In the genomic region with DNA sequence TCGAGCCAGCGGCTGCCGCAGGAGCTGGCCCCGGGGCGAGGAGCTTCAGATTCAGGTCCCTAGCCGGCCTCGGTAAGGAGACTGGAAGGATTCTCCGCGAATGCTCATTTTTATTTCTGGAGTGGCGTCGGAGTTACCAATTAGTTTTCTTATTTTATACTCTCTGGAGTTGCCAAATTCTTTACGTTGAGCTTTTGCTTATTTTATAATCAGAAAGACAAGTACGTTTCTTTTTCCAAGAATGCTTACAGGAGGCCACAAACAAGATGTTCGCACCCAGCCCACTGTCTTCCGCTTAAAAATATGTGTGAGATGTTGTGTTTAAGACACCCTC, we compare ENCODE assay signal across 9 cellular contexts. TPM values are rescaled to one million over a fixed set of nuclear protein-coding genes. Genes with fewer than 3 reads are reported as not detected.
DNase-seq lines count a peak whose midpoint lies in the region; ATAC-seq and TF ChIP-seq lines count a peak whose summit lies in the region.
"Had no signal": no experiment of that assay in that cellular context is flagged by ENCODE, and none has a peak within 500 bp of the region (broad histone marks: within the 10 kb centered on the region; RNA-seq: fewer than 3 reads in every experiment).

No MANE protein-coding gene starts in this region.

- no peaks in the 10 kb centered on the region for H3K79me2 ChIP-seq in PC-9 (ENCODE audit: low read depth)

- intact Hi-C loops in PC-9 (cut with micrococcal nuclease; ENCODE audit: unreplicated experiment), result no loop called here
- intact Hi-C loops in dorsolateral prefrontal cortex (cut with DNase I), result no loop called here
- intact Hi-C loops in transverse colon (cut with DNase I; ENCODE audit: low total_unique reads), result no loop called here

- H3K27me3 ChIP-seq in PC-9 (ENCODE audit: insufficient read depth, low read depth), result peaks cover 4% of the 10 kb centered on the region; the same call in 1 of the 2 replicates
- peaks cover 0 to 19% (median 0%) of the 10 kb centered on the region in 45 donors for H3K27me3 ChIP-seq in dorsolateral prefrontal cortex
- H3K27me3 ChIP-seq in muscle layer of colon (ENCODE audit: control insufficient read depth in 1 of 2, insufficient read depth in 2 of 2, low read length in 2 of 2), result no peaks in the 10 kb centered on the region
- peaks cover 35% of the 10 kb centered on the region for H3K27me3 ChIP-seq in transverse colon

- TF ChIP-seq POLR2A in transverse colon (IDR thresholded peaks at IDR 0.05), result no peak

- 0 out of 2 replicates have a peak, but pooled peaks cover 5% of the 10 kb centered on the region for H3F3A ChIP-seq in PC-9 (ENCODE audit: insufficient read depth, low read depth)

- ATAC-seq in HG03432 (IDR thresholded peaks at IDR 0.05; ENCODE audit: unreplicated experiment), result no peak

- H3K9me2 ChIP-seq in PC-9 (ENCODE audit: insufficient read depth), result no peaks in the 10 kb centered on the region

- no peak for TF ChIP-seq EP300 in transverse colon (IDR thresholded peaks at IDR 0.05; ENCODE audit: low read depth)

- peak overlapping the region; percentile 89 for H2AFZ ChIP-seq in PC-9

- no TSS peak for BruUV-seq in PC-9 (replicated peaks; lab: Mats Ljungman, UMichigan)

- in situ Hi-C loops in transverse colon (cut with MboI; ENCODE audit: low pct_ligation_motif_present in 1 of 4, low pct_unique_long_range_greater_than_20kb in 1 of 4, low sequenced_read_pairs in 3 of 4), result no loop called here

- no peaks in the 10 kb centered on the region for H4K20me1 ChIP-seq in PC-9 (ENCODE audit: insufficient read depth)

- H3K4me1 ChIP-seq in PC-9 (replicated peaks; ENCODE audit: insufficient read depth), result 0 out of 2 replicates have a peak, but pooled peaks cover 4% of the 10 kb centered on the region
- H3K4me1 ChIP-seq in muscle layer of colon (ENCODE audit: insufficient read depth, low read length), result no peaks in the 10 kb centered on the region
- H3K4me1 ChIP-seq in transverse colon, result peaks cover 0 to 7% (median 4%) of the 10 kb centered on the region in 4 donors

- peak overlapping the region; percentile 84 for H3K4me3 ChIP-seq in PC-9
- H3K4me3 ChIP-seq in dorsolateral prefrontal cortex, result peak overlapping the region; percentile 39 to 71 (median 54)
- peak overlapping the region; percentile 38 to 67 for H3K4me3 ChIP-seq in muscle layer of colon (ENCODE audit: low read depth in 1 of 2, low read length in 2 of 2)
- H3K4me3 ChIP-seq in transverse colon, result peak overlapping the region; percentile 14 to 57 (median 36)

- POLR2A ChIA-PET in PC-9 (lab: Charles Lee; ENCODE audit: unreplicated experiment), result no interaction called here

- no peak for TF ChIP-seq CTCF in PC-9 (conservative IDR thresholded peaks at IDR 0.05)
- no peak for TF ChIP-seq CTCF in dorsolateral prefrontal cortex (IDR thresholded peaks at IDR 0.05 in 54 of 56, conservative IDR thresholded peaks at IDR 0.05 in 2 of 56; ENCODE audit: low read depth in 1 of 56, partially characterized antibody in 56 of 56)
- TF ChIP-seq CTCF in transverse colon (IDR thresholded peaks at IDR 0.05), result no peak

- H3K27ac ChIP-seq in PC-9, result no peak overlapping the region
- H3K27ac ChIP-seq in dorsolateral prefrontal cortex, result no peak overlapping the region
- H3K27ac ChIP-seq in muscle layer of colon (ENCODE audit: low read depth, low read length), result no peak overlapping the region
- no peak overlapping the region for H3K27ac ChIP-seq in transverse colon

- no peaks in the 10 kb centered on the region for H3K36me3 ChIP-seq in PC-9 (ENCODE audit: low read depth)
- H3K36me3 ChIP-seq in muscle layer of colon (ENCODE audit: insufficient read depth, low read length), result no peaks in the 10 kb centered on the region
- no peaks in the 10 kb centered on the region for H3K36me3 ChIP-seq in transverse colon

- no peak for DNase-seq in PC-9
- DNase-seq in dorsolateral prefrontal cortex, result no peak
- no peak for DNase-seq in transverse colon
- no peak for DNase-seq in NCI-H1694 (lab: John Stamatoyannopoulos, UW)
- no peak for DNase-seq in DMS53 treated with DMSO at 0.1 percent for 48 hours (lab: John Stamatoyannopoulos, UW; ENCODE audit: unreplicated experiment)
- DNase-seq: left colon; stimulated activated naive CD4-positive, alpha-beta T cell treated with Interleukin-2 at 50 U/mL for 16 hours had no signal

- CTCF ChIA-PET in PC-9 (lab: Charles Lee), result no interaction called here

- H3K9ac ChIP-seq in muscle layer of colon (ENCODE audit: low read length), result no peak overlapping the region

- H3K9me3 ChIP-seq in PC-9 (ENCODE audit: insufficient read depth, low read depth) (no peaks in the 10 kb centered on the region), muscle layer of colon (ENCODE audit: low read length) (no peaks in the 10 kb centered on the region), transverse colon (no peaks in the 10 kb centered on the region)

- H3K4me2 ChIP-seq in PC-9, result peak overlapping the region; percentile 87

- 52 to 60% methylated on average over 9 to 15 of the region's 15 CpGs for WGBS in transverse colon (ENCODE audit: low coverage in 1 of 2), 2 donors

RNA-seq across cellular contexts. Expression of gene GPR156, which starts 0.5 kb away (rescaled TPM):
- total RNA-seq in PC-9 (2021), result 2.8 and 3.0 TPM in 2 replicates
- total RNA-seq in dorsolateral prefrontal cortex, result 1 to 10 TPM in 64 of 120 experiments, under 1 TPM in 56; 0.30 to 3.1 (median 1.0) TPM
- total RNA-seq in transverse colon, result under 1 TPM in 2 of 4 donors, not detected in 2; 0.27 to 0.48 TPM
